In the genomic region with DNA sequence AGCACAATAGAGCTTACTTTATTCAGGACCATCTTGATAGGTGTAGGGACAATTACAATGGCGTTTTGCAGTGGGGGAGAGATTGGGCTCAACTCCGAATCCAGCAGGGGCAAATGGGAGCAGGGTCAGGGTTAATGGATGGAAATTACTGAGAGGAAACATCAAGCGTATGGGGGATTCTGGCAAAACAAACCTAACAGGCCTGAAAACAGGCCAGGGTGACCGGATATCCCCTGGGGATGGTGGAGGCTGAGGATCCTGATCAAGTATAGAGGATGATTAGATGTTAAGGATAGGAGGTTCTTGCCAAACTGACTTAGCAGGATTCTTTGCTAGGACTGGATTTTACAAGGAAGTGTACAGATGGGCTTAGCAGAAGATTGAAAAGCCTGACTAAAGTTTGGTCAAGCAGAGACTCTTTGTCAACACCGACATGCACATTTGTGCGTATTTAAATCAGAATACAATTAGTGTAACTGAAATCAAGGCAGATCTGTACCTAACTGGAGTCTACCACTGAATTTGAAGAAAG, we compare ENCODE assay signal across 13 cellular contexts. TPM values are rescaled to one million over a fixed set of nuclear protein-coding genes. Genes with fewer than 3 reads are reported as not detected.
DNase-seq lines count a peak whose midpoint lies in the region; ATAC-seq and TF ChIP-seq lines count a peak whose summit lies in the region.
"Had no signal": no experiment of that assay in that cellular context is flagged by ENCODE, and none has a peak within 500 bp of the region (broad histone marks: within the 10 kb centered on the region; RNA-seq: fewer than 3 reads in every experiment).

No MANE protein-coding gene starts in this region.

- H3K36me3 ChIP-seq in HCT116 (ENCODE audit: control insufficient read depth in 1 of 2, insufficient read depth in 2 of 2, low read length in 2 of 2) = no peaks in the 10 kb centered on the region
- no peaks in the 10 kb centered on the region for H3K36me3 ChIP-seq in esophagus muscularis mucosa
- H3K36me3 ChIP-seq: BLaER1 treated with 17β-estradiol and CSF1 and Interleukin-3, amounts not matched to agents 10 nM and 100 nM had no signal

- no peak for TF ChIP-seq CTCF in HCT116 (IDR thresholded peaks at IDR 0.05 in 2 of 3, conservative IDR thresholded peaks at IDR 0.05 in 1 of 3; ENCODE audit: borderline replicate concordance in 1 of 3, insufficient read depth in 1 of 3, low read depth in 2 of 3, low read length in 2 of 3)
- TF ChIP-seq CTCF in esophagus muscularis mucosa (IDR thresholded peaks at IDR 0.05) = no peak
- TF ChIP-seq CTCF in type B pancreatic cell (conservative IDR thresholded peaks at IDR 0.05) = no peak
- TF ChIP-seq CTCF in GM20000 (IDR thresholded peaks at IDR 0.05; ENCODE audit: extremely low read depth, missing control alignments) = no peak

- H3K36me3 Mint-ChIP-seq in type B pancreatic cell = no peaks in the 10 kb centered on the region
- H3K36me3 Mint-ChIP-seq: CD4-positive, CD25-positive, alpha-beta regulatory T cell had no signal

- POLR2A ChIA-PET in HCT116 (lab: Charles Lee) = no interaction called here

- no peak overlapping the region for H3K9ac ChIP-seq in HCT116 (ENCODE audit: low read length)
- H3K9ac ChIP-seq: BLaER1 treated with 17β-estradiol and CSF1 and Interleukin-3, amounts not matched to agents 10 nM and 100 nM; GM23248 had no signal

- peak overlapping the region; percentile 21; the same call in 1 of the 2 replicates for H3K4me2 ChIP-seq in HCT116 (ENCODE audit: low read length)
- H3K4me2 ChIP-seq: BLaER1 treated with 17β-estradiol and CSF1 and Interleukin-3, amounts not matched to agents 10 nM and 100 nM had no signal

- peaks cover 3% of the 10 kb centered on the region for H3K27me3 Mint-ChIP-seq in type B pancreatic cell

- peaks cover 0 to 6% of the 10 kb centered on the region in 2 experiments; a peak in 1 of 4 replicates for H3K4me1 ChIP-seq in HCT116 (ENCODE audit: control insufficient read depth in 1 of 2, insufficient read depth in 2 of 2, low read length in 2 of 2)
- H3K4me1 ChIP-seq in esophagus muscularis mucosa = no peaks in the 10 kb centered on the region

- H3K27ac Mint-ChIP-seq in type B pancreatic cell = peak overlapping the region; percentile 34
- H3K27ac Mint-ChIP-seq: CD4-positive, CD25-positive, alpha-beta regulatory T cell had no signal

- RAD21 ChIA-PET in HCT116 (lab: Charles Lee; ENCODE audit: low non-redundant PET in 1 of 2, low total read pairs in 2 of 2, uncharacterized antibody in 2 of 2, unreplicated experiment in 2 of 2) = no interaction called here

- TF ChIP-seq EP300 in esophagus muscularis mucosa (IDR thresholded peaks at IDR 0.05) = no peak

- H3K4me1 Mint-ChIP-seq in type B pancreatic cell (ENCODE audit: unreplicated experiment) = peaks cover 29% of the 10 kb centered on the region
- H3K4me1 Mint-ChIP-seq: CD4-positive, CD25-positive, alpha-beta regulatory T cell had no signal

- no peaks in the 10 kb centered on the region for H4K20me1 ChIP-seq in HCT116 (ENCODE audit: insufficient read depth)
- H4K20me1 ChIP-seq: BLaER1 treated with 17β-estradiol and CSF1 and Interleukin-3, amounts not matched to agents 10 nM and 100 nM had no signal

- H3K4me3 ChIP-seq in HCT116 (replicated peaks in 1 of 2; ENCODE audit: low read depth in 1 of 2, low read length in 2 of 2) = no peak overlapping the region
- H3K4me3 ChIP-seq in esophagus muscularis mucosa = no peak overlapping the region
- H3K4me3 ChIP-seq: BLaER1 treated with 17β-estradiol and CSF1 and Interleukin-3, amounts not matched to agents 10 nM and 100 nM; GM23248 had no signal

- no peaks in the 10 kb centered on the region for H3K27me3 ChIP-seq in HCT116 (ENCODE audit: insufficient read depth, low read length)
- H3K27me3 ChIP-seq in esophagus muscularis mucosa = peaks cover 0 to 11% (median 0%) of the 10 kb centered on the region in 4 donors
- H3K27me3 ChIP-seq: BLaER1 treated with 17β-estradiol and CSF1 and Interleukin-3, amounts not matched to agents 10 nM and 100 nM had no signal

- no peak overlapping the region for H3K27ac ChIP-seq in HCT116 (ENCODE audit: low read depth, low read length)
- H3K27ac ChIP-seq in esophagus muscularis mucosa (replicated peaks in 1 of 4) = no peak overlapping the region
- H3K27ac ChIP-seq: BLaER1 treated with 17β-estradiol and CSF1 and Interleukin-3, amounts not matched to agents 10 nM and 100 nM; GM23248 had no signal

- H3K9me3 ChIP-seq in HCT116 (ENCODE audit: control insufficient read depth in 1 of 2, insufficient read depth in 1 of 2, low read depth in 1 of 2, low read length in 2 of 2) (peaks cover 0 to 4% of the 10 kb centered on the region in 2 experiments; a peak in 1 of 4 replicates), esophagus muscularis mucosa (peaks cover 0 to 5% (median 0%) of the 10 kb centered on the region in 4 donors)

- 71% methylated on average over 6 of the region's 6 CpGs for WGBS in esophagus muscularis mucosa

- no peaks in the 10 kb centered on the region for H3K9me2 ChIP-seq in HCT116 (ENCODE audit: insufficient read depth)

- CTCF ChIA-PET in HCT116 (lab: Charles Lee) = no interaction called here

- H2AFZ ChIP-seq in HCT116 (ENCODE audit: low read depth, low read length, poor library complexity, severe bottlenecking) = no peak overlapping the region
- H2AFZ ChIP-seq: GM23248 had no signal

- H3K4me3 Mint-ChIP-seq in type B pancreatic cell = peak overlapping the region; percentile 42
- H3K4me3 Mint-ChIP-seq: CD4-positive, CD25-positive, alpha-beta regulatory T cell had no signal

- no peak for ATAC-seq in HCT116
- ATAC-seq: HepG2 had no signal

- no peak for TF ChIP-seq RAD21 in HCT116 (IDR thresholded peaks at IDR 0.05; ENCODE audit: low read depth)

- DNase-seq in ELF-1 (ENCODE audit: low read depth, low spot score) = peak; percentile 68
- DNase-seq in HCT116 (ENCODE audit: low read depth, low spot score) = no peak
- DNase-seq in esophagus muscularis mucosa (ENCODE audit: extremely low spot score) = peak; percentile 74
- no peak for DNase-seq in type B pancreatic cell (ENCODE audit: extremely low spot score, unreplicated experiment)
- DNase-seq in GOT3 (lab: John Stamatoyannopoulos, UW) = no peak
- no peak for DNase-seq in GM20000 (ENCODE audit: low spot score)
- DNase-seq in NOMO-1 treated with DMSO at 0.1 percent for 48 hours (lab: John Stamatoyannopoulos, UW; ENCODE audit: unreplicated experiment) = no peak
- DNase-seq: CD4-positive, CD25-positive, alpha-beta regulatory T cell; DMS53 had no signal

- H3K79me2 ChIP-seq in HCT116 (ENCODE audit: insufficient read depth, low read length) = no peaks in the 10 kb centered on the region

- H3K9me3 Mint-ChIP-seq in type B pancreatic cell = no peaks in the 10 kb centered on the region

- intact Hi-C loops in HCT116 (cut with micrococcal nuclease) = no loop called here
- intact Hi-C loops in esophagus muscularis mucosa (cut with DNase I) = no loop called here

- BruUV-seq in HCT116 (replicated peaks; lab: Mats Ljungman, UMichigan) = no TSS peak

- no peak for TF ChIP-seq POLR2A in HCT116 (IDR thresholded peaks at IDR 0.05; ENCODE audit: borderline replicate concordance, extremely low read depth, insufficient read depth, insufficient read length)
- no peak for TF ChIP-seq POLR2A in esophagus muscularis mucosa (IDR thresholded peaks at IDR 0.05; ENCODE audit: low read depth)

TF ChIP-seq in HCT116, 20 proteins besides CTCF, POLR2A, EP300 and RAD21:
- TF ChIP-seq SIN3A (IDR thresholded peaks at IDR 0.05; ENCODE audit: low read depth) (no peak), SRF (IDR thresholded peaks at IDR 0.05; ENCODE audit: low read depth) (no peak), JUND (IDR thresholded peaks at IDR 0.05) (no peak), CBX3 (IDR thresholded peaks at IDR 0.05; ENCODE audit: low read depth) (no peak), TCF7L2 (IDR thresholded peaks at IDR 0.05; ENCODE audit: borderline replicate concordance, extremely low read depth, insufficient read depth, insufficient read length) (no peak), ZFX (IDR thresholded peaks at IDR 0.05) (no peak)
- TF ChIP-seq, protein P1, sequence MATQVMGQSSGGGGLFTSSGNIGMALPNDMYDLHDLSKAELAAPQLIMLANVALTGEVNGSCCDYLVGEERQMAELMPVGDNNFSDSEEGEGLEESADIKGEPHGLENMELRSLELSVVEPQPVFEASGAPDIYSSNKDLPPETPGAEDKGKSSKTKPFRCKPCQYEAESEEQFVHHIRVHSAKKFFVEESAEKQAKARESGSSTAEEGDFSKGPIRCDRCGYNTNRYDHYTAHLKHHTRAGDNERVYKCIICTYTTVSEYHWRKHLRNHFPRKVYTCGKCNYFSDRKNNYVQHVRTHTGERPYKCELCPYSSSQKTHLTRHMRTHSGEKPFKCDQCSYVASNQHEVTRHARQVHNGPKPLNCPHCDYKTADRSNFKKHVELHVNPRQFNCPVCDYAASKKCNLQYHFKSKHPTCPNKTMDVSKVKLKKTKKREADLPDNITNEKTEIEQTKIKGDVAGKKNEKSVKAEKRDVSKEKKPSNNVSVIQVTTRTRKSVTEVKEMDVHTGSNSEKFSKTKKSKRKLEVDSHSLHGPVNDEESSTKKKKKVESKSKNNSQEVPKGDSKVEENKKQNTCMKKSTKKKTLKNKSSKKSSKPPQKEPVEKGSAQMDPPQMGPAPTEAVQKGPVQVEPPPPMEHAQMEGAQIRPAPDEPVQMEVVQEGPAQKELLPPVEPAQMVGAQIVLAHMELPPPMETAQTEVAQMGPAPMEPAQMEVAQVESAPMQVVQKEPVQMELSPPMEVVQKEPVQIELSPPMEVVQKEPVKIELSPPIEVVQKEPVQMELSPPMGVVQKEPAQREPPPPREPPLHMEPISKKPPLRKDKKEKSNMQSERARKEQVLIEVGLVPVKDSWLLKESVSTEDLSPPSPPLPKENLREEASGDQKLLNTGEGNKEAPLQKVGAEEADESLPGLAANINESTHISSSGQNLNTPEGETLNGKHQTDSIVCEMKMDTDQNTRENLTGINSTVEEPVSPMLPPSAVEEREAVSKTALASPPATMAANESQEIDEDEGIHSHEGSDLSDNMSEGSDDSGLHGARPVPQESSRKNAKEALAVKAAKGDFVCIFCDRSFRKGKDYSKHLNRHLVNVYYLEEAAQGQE (IDR thresholded peaks at IDR 0.05; ENCODE audit: low read depth) = no peak
- TF ChIP-seq, protein P2, sequence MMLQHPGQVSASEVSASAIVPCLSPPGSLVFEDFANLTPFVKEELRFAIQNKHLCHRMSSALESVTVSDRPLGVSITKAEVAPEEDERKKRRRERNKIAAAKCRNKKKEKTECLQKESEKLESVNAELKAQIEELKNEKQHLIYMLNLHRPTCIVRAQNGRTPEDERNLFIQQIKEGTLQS (IDR thresholded peaks at IDR 0.05) = no peak

RNA-seq across cellular contexts. Expression of a gene that starts 54.5 kb away (rescaled TPM):
- total RNA-seq in HCT116 (2021; ENCODE audit: unreplicated experiment) (0.30 TPM), esophagus muscularis mucosa (not detected), type B pancreatic cell (ENCODE audit: low replicate concordance) (not detected in 2 replicates)
- polyA plus RNA-seq in HCT116 (2012) = 0.07 and 0.27 TPM in 2 replicates
- total RNA-seq: A172; CD4-positive, CD25-positive, alpha-beta regulatory T cell; GM23248; HepG2 had no signal
- polyA plus RNA-seq: CD4-positive, CD25-positive, alpha-beta regulatory T cell; GM23248; HepG2 had no signal

Comparison
In these comparisons a context has a peak if more than half of its experiments do, and no peak if none do; other contexts are left out.
1. DNase-seq: peak in ELF-1 (single experiment) and esophagus muscularis mucosa (single experiment); none in HCT116 (single experiment), type B pancreatic cell (single experiment), GOT3 (single experiment), GM20000 (single experiment) and NOMO-1 treated with DMSO at 0.1 percent for 48 hours (single experiment).